8 cellular contexts compared by ENCODE assay signal in genomic region chr11:119641991-119642745, GRCh38.
DNase-seq lines count a peak whose midpoint lies in the region; ATAC-seq and TF ChIP-seq lines count a peak whose summit lies in the region.

No MANE protein-coding gene starts in this region.

- no peak for TF ChIP-seq POLR2A in uterus (IDR thresholded peaks at IDR 0.05)

- H3K4me1 ChIP-seq in uterus = no peaks in the 10 kb centered on the region

- no peaks in the 10 kb centered on the region for H3K36me3 ChIP-seq in uterus

- H3K27me3 ChIP-seq in uterus = no peaks in the 10 kb centered on the region

- H3K27ac ChIP-seq in VCaP (no peak overlapping the region), uterus (no peak overlapping the region)

- TF ChIP-seq CTCF in VCaP (conservative IDR thresholded peaks at IDR 0.05) (peak; percentile 88), uterus (IDR thresholded peaks at IDR 0.05) (no peak)

- H3K9me3 ChIP-seq in uterus = no peaks in the 10 kb centered on the region

- intact Hi-C loops in left colon (cut with DNase I, micrococcal nuclease) = no loop called here
- intact Hi-C loops in uterus (cut with DNase I; ENCODE audit: low total_unique reads) = no loop called here

- H3K4me3 ChIP-seq in uterus = no peak overlapping the region

- ATAC-seq in left colon (peak; percentile 56), HG03025 (IDR thresholded peaks at IDR 0.05; ENCODE audit: low FRiP score, unreplicated experiment) (no peak), HG03045 (IDR thresholded peaks at IDR 0.05; ENCODE audit: unreplicated experiment) (no peak)

- peak; percentile 5 to 22 for DNase-seq in SHP77 (lab: John Stamatoyannopoulos, UW)
- no peak for DNase-seq in SHP77 treated with DMSO at 0.1 percent for 48 hours (lab: John Stamatoyannopoulos, UW)
- DNase-seq in Kasumi-1 (lab: John Stamatoyannopoulos, UW) = peak; percentile 8 to 21
- no peak for DNase-seq in left colon
- no peak for DNase-seq in uterus

Comparison
In these comparisons a context has a peak if more than half of its experiments do, and no peak if none do; other contexts are left out.
1. DNase-seq: peak in SHP77 (2 of 2) and Kasumi-1 (2 of 2); none in SHP77 treated with DMSO at 0.1 percent for 48 hours (single experiment), left colon (0 of 2) and uterus (0 of 2).